Comparison of ENCODE assay signal across 10 cellular contexts in genomic region chr9:117644133-117644532, GRCh38.
A peak's percentile ranks its signal among the peaks of the same experiment; 100 is the strongest.
DNase-seq lines count a peak whose midpoint lies in the region; ATAC-seq and TF ChIP-seq lines count a peak whose summit lies in the region.
"Had no signal": no experiment of that assay in that cellular context is flagged by ENCODE, and none has a peak within 500 bp of the region (broad histone marks: within the 10 kb centered on the region; RNA-seq: fewer than 3 reads in every experiment).

No MANE protein-coding gene starts in this region.

- no peaks in the 10 kb centered on the region for H3K36me3 ChIP-seq in naive thymus-derived CD4-positive, alpha-beta T cell (ENCODE audit: control insufficient read depth in 2 of 3, insufficient read depth in 3 of 3, low read length in 3 of 3)
- H3K36me3 ChIP-seq: heart left ventricle had no signal

- CTCF ChIA-PET in naive thymus-derived CD4-positive, alpha-beta T cell (lab: Charles Lee): no interaction called here

- TF ChIP-seq CTCF in HFFc6 (IDR thresholded peaks at IDR 0.05): no peak

- H3K4me1 ChIP-seq in naive thymus-derived CD4-positive, alpha-beta T cell (ENCODE audit: control insufficient read depth in 2 of 2, insufficient read depth in 2 of 2, low read length in 2 of 2): no peaks in the 10 kb centered on the region

- peaks cover 0 to 3% of the 10 kb centered on the region in 2 donors for H3K27me3 ChIP-seq in naive thymus-derived CD4-positive, alpha-beta T cell (ENCODE audit: control insufficient read depth in 2 of 2, insufficient read depth in 2 of 2, low read length in 2 of 2)

- H3K4me3 ChIP-seq in naive thymus-derived CD4-positive, alpha-beta T cell (ENCODE audit: low read length): no peak overlapping the region

- peaks cover 6% of the 10 kb centered on the region; the same call in 1 of the 2 replicates for H3K27me3 Mint-ChIP-seq in HFFc6 (ENCODE audit: insufficient read depth)
- H3K27me3 Mint-ChIP-seq in naive thymus-derived CD4-positive, alpha-beta T cell: peaks cover 28 to 56% (median 37%) of the 10 kb centered on the region in 5 donors

- H3K4me3 Mint-ChIP-seq in HFFc6: peak overlapping the region; percentile 72
- H3K4me3 Mint-ChIP-seq in naive thymus-derived CD4-positive, alpha-beta T cell: peak overlapping the region in 3 of 10 donors; percentile 13 to 65 (median 37)

- no peaks in the 10 kb centered on the region for H3K9me3 Mint-ChIP-seq in HFFc6
- peaks cover 0 to 2% (median 0%) of the 10 kb centered on the region in 11 donors for H3K9me3 Mint-ChIP-seq in naive thymus-derived CD4-positive, alpha-beta T cell
- H3K9me3 Mint-ChIP-seq: nephron progenitor cell had no signal

- intact Hi-C loops in naive thymus-derived CD4-positive, alpha-beta T cell (cut with micrococcal nuclease): loop anchor here in 1 of 2 donors (1.0 to 10.0 kb wide), 2 partner anchors 139 to 1721 kb away; partner anchors contain the start of gene BRINP1

- H3K27ac ChIP-seq in naive thymus-derived CD4-positive, alpha-beta T cell (ENCODE audit: low read depth, low read length): no peak overlapping the region

- ATAC-seq in GM18868 (IDR thresholded peaks at IDR 0.05; ENCODE audit: unreplicated experiment): peak; percentile 37
- peak; percentile 56 for ATAC-seq in naive thymus-derived CD4-positive, alpha-beta T cell

- no peaks in the 10 kb centered on the region for H3K36me3 Mint-ChIP-seq in HFFc6 (ENCODE audit: low read depth)
- no peaks in the 10 kb centered on the region for H3K36me3 Mint-ChIP-seq in naive thymus-derived CD4-positive, alpha-beta T cell

- DNase-seq in HFFc6: no peak
- DNase-seq in MV-4-11 (lab: John Stamatoyannopoulos, UW): peak; percentile 64
- DNase-seq in naive thymus-derived CD4-positive, alpha-beta T cell: no peak
- no peak for DNase-seq in NCI-H2029 (lab: John Stamatoyannopoulos, UW)
- no peak for DNase-seq in stimulated activated CD4-positive, alpha-beta T cell treated with anti-CD3 and anti-CD28 coated beads, Interleukin-12 subunit alpha, Interleukin-12 subunit beta, amount 100 ng/mL, for 4 hours
- no peak for DNase-seq in central memory CD4-positive, alpha-beta T cell
- no peak for DNase-seq in activated effector memory CD4-positive, alpha-beta T cell treated with anti-CD3 and anti-CD28 coated beads, Interleukin-2, amount 50 U/mL, for 16 hours

- POLR2A ChIA-PET in naive thymus-derived CD4-positive, alpha-beta T cell (lab: Charles Lee): no interaction called here

- H3K9me3 ChIP-seq in naive thymus-derived CD4-positive, alpha-beta T cell (ENCODE audit: control insufficient read depth in 2 of 3, low read length in 3 of 3): no peaks in the 10 kb centered on the region
- H3K9me3 ChIP-seq: heart left ventricle had no signal

- no peak overlapping the region for H3K27ac Mint-ChIP-seq in HFFc6
- no peak overlapping the region for H3K27ac Mint-ChIP-seq in naive thymus-derived CD4-positive, alpha-beta T cell

- peaks cover 9% of the 10 kb centered on the region for H3K4me1 Mint-ChIP-seq in HFFc6 (ENCODE audit: low read depth)
- H3K4me1 Mint-ChIP-seq in naive thymus-derived CD4-positive, alpha-beta T cell: peaks cover 5 to 12% (median 9%) of the 10 kb centered on the region in 7 donors
